In genomic region chr2:5482929-5483331, GRCh38 we compare ENCODE assay signal across 16 cellular contexts.
DNase-seq lines count a peak whose midpoint lies in the region; ATAC-seq, FAIRE-seq and TF ChIP-seq lines count a peak whose summit lies in the region.
"Had no signal": no experiment of that assay in that cellular context is flagged by ENCODE, and none has a peak within 500 bp of the region (broad histone marks: within the 10 kb centered on the region; RNA-seq: fewer than 3 reads in every experiment).

No MANE protein-coding gene starts in this region.

- no peaks in the 10 kb centered on the region for H3K27me3 ChIP-seq in GM23338 (ENCODE audit: insufficient read depth)
- H3K27me3 ChIP-seq: esophagus squamous epithelium had no signal

- H3K36me3 Mint-ChIP-seq in GM23338 (ENCODE audit: low read depth) (peaks cover 16% of the 10 kb centered on the region), glutamatergic neuron (ENCODE audit: unreplicated experiment) (no peaks in the 10 kb centered on the region), osteocyte (ENCODE audit: unreplicated experiment) (no peaks in the 10 kb centered on the region)
- no peaks in the 10 kb centered on the region for H3K36me3 Mint-ChIP-seq in T-helper 2 cell treated with Interferon-gamma antibody and Interleukin-4, amounts not matched to agents 5 μg/mL and 100 μg/mL, for 36 hours (ENCODE audit: low read depth)
- H3K36me3 Mint-ChIP-seq: activated naive CD4-positive, alpha-beta T cell treated with anti-CD3 and anti-CD28 coated beads, Interleukin-2, amount 50 U/mL, for 24 hours; CD14-positive monocyte; immature natural killer cell had no signal

- H3K27ac ChIP-seq in GM23338 (ENCODE audit: low read depth) (no peak overlapping the region), kidney (ENCODE audit: low read depth in 2 of 2, low read length in 2 of 2) (no peak overlapping the region)
- H3K27ac ChIP-seq: coronary artery, esophagus squamous epithelium had no signal

- DNase-seq in GM23338 (ENCODE audit: low spot score): peak; percentile 23
- peak; percentile 50 for DNase-seq in NCI-H69 (lab: John Stamatoyannopoulos, UW)
- peak; percentile 43 for DNase-seq in glutamatergic neuron
- DNase-seq in osteocyte (ENCODE audit: extremely low spot score, unreplicated experiment): no peak
- no peak for DNase-seq in kidney
- DNase-seq in T-helper 2 cell treated with Interferon-gamma antibody and Interleukin-4, amounts not matched to agents 5 μg/mL and 100 μg/mL, for 36 hours (ENCODE audit: low spot score): no peak
- no peak for DNase-seq in H4 (ENCODE audit: low spot score)
- DNase-seq: esophagus squamous epithelium, GDM1, immature natural killer cell, NCI-H2227 treated with DMSO at 0.1 percent for 48 hours had no signal

- no peaks in the 10 kb centered on the region for H3K36me3 ChIP-seq in GM23338 (ENCODE audit: insufficient read depth)
- H3K36me3 ChIP-seq in kidney (ENCODE audit: control insufficient read depth in 1 of 2, insufficient read depth in 2 of 2, low read length in 2 of 2): no peaks in the 10 kb centered on the region
- H3K36me3 ChIP-seq: esophagus squamous epithelium had no signal

- H3K9ac ChIP-seq in kidney (ENCODE audit: low read length in 2 of 2): no peak overlapping the region

- peaks cover 4% of the 10 kb centered on the region; the same call in 1 of the 2 replicates for H3K9me2 ChIP-seq in GM23338 (ENCODE audit: insufficient read depth)

- H3F3A ChIP-seq in GM23338 (replicated peaks; ENCODE audit: low read depth): no peaks in the 10 kb centered on the region

- peaks cover 73% of the 10 kb centered on the region for H3K9me3 Mint-ChIP-seq in GM23338
- H3K9me3 Mint-ChIP-seq in glutamatergic neuron (ENCODE audit: unreplicated experiment): no peaks in the 10 kb centered on the region
- H3K9me3 Mint-ChIP-seq in osteocyte (ENCODE audit: unreplicated experiment): no peaks in the 10 kb centered on the region
- H3K9me3 Mint-ChIP-seq in T-helper 2 cell treated with Interferon-gamma antibody and Interleukin-4, amounts not matched to agents 5 μg/mL and 100 μg/mL, for 36 hours: no peaks in the 10 kb centered on the region
- H3K9me3 Mint-ChIP-seq: activated naive CD4-positive, alpha-beta T cell treated with anti-CD3 and anti-CD28 coated beads, Interleukin-2, amount 50 U/mL, for 24 hours had no signal

- H3K4me3 Mint-ChIP-seq in GM23338 (peak overlapping the region; percentile 34; the same call in 1 of the 3 replicates), glutamatergic neuron (ENCODE audit: unreplicated experiment) (peak overlapping the region; percentile 58), osteocyte (ENCODE audit: unreplicated experiment) (peak overlapping the region; percentile 5)
- H3K4me3 Mint-ChIP-seq in T-helper 2 cell treated with Interferon-gamma antibody and Interleukin-4, amounts not matched to agents 5 μg/mL and 100 μg/mL, for 36 hours: no peak overlapping the region
- H3K4me3 Mint-ChIP-seq: activated naive CD4-positive, alpha-beta T cell treated with anti-CD3 and anti-CD28 coated beads, Interleukin-2, amount 50 U/mL, for 24 hours; CD14-positive monocyte; immature natural killer cell had no signal

- no peaks in the 10 kb centered on the region for H3K79me2 ChIP-seq in GM23338 (replicated peaks; ENCODE audit: insufficient read depth)

- no peak for TF ChIP-seq CTCF in GM23338 (conservative IDR thresholded peaks at IDR 0.05; ENCODE audit: low read depth in 2 of 2)
- no peak for TF ChIP-seq CTCF in glutamatergic neuron (IDR thresholded peaks at IDR 0.05; ENCODE audit: partially characterized antibody, unreplicated experiment)
- TF ChIP-seq CTCF in osteocyte (IDR thresholded peaks at IDR 0.05): no peak
- TF ChIP-seq CTCF in kidney (IDR thresholded peaks at IDR 0.05; ENCODE audit: borderline replicate concordance, extremely low read depth, insufficient read depth): no peak

- ATAC-seq in GM23338: peak; percentile 64
- ATAC-seq in GM21390 (IDR thresholded peaks at IDR 0.05; ENCODE audit: unreplicated experiment): no peak

- no peak overlapping the region for H3K4me2 ChIP-seq in GM23338

- H2AFZ ChIP-seq in GM23338: peak overlapping the region; percentile 32; the same call in 1 of the 2 replicates

- H3K4me3 ChIP-seq in GM23338 (no peak overlapping the region), kidney (ENCODE audit: low read length in 2 of 2) (no peak overlapping the region)
- H3K4me3 ChIP-seq: coronary artery, esophagus squamous epithelium had no signal

- H3K27me3 Mint-ChIP-seq in GM23338 (ENCODE audit: insufficient read depth, low read depth, poor library complexity) (peaks cover 6% of the 10 kb centered on the region), glutamatergic neuron (ENCODE audit: unreplicated experiment) (peaks cover 3% of the 10 kb centered on the region), osteocyte (ENCODE audit: unreplicated experiment) (peaks cover 2% of the 10 kb centered on the region)
- no peaks in the 10 kb centered on the region for H3K27me3 Mint-ChIP-seq in T-helper 2 cell treated with Interferon-gamma antibody and Interleukin-4, amounts not matched to agents 5 μg/mL and 100 μg/mL, for 36 hours (ENCODE audit: low read depth)
- H3K27me3 Mint-ChIP-seq: activated naive CD4-positive, alpha-beta T cell treated with anti-CD3 and anti-CD28 coated beads, Interleukin-2, amount 50 U/mL, for 24 hours had no signal

- H3K4me1 Mint-ChIP-seq in GM23338: peaks cover 42% of the 10 kb centered on the region
- peaks cover 41% of the 10 kb centered on the region for H3K4me1 Mint-ChIP-seq in glutamatergic neuron (ENCODE audit: low read depth, unreplicated experiment)
- H3K4me1 Mint-ChIP-seq in osteocyte (ENCODE audit: unreplicated experiment): peaks cover 15% of the 10 kb centered on the region
- no peaks in the 10 kb centered on the region for H3K4me1 Mint-ChIP-seq in T-helper 2 cell treated with Interferon-gamma antibody and Interleukin-4, amounts not matched to agents 5 μg/mL and 100 μg/mL, for 36 hours (ENCODE audit: low read depth)
- H3K4me1 Mint-ChIP-seq: activated naive CD4-positive, alpha-beta T cell treated with anti-CD3 and anti-CD28 coated beads, Interleukin-2, amount 50 U/mL, for 24 hours; CD14-positive monocyte; immature natural killer cell had no signal

- intact Hi-C loops in kidney (cut with DNase I): no loop called here

- no peaks in the 10 kb centered on the region for H4K20me1 ChIP-seq in GM23338 (replicated peaks; ENCODE audit: insufficient read depth)

- H3K27ac Mint-ChIP-seq in GM23338: no peak overlapping the region
- peak overlapping the region; percentile 92 for H3K27ac Mint-ChIP-seq in glutamatergic neuron (ENCODE audit: unreplicated experiment)
- H3K27ac Mint-ChIP-seq in osteocyte (ENCODE audit: unreplicated experiment): peak overlapping the region; percentile 52
- H3K27ac Mint-ChIP-seq in T-helper 2 cell treated with Interferon-gamma antibody and Interleukin-4, amounts not matched to agents 5 μg/mL and 100 μg/mL, for 36 hours: no peak overlapping the region
- H3K27ac Mint-ChIP-seq: activated naive CD4-positive, alpha-beta T cell treated with anti-CD3 and anti-CD28 coated beads, Interleukin-2, amount 50 U/mL, for 24 hours; CD14-positive monocyte; immature natural killer cell had no signal

- FAIRE-seq in kidney (lab: Jason Lieb, UNC): no peak
- FAIRE-seq: TTC549 had no signal

- H3K4me1 ChIP-seq in GM23338 (ENCODE audit: insufficient read depth) (peaks cover 36% of the 10 kb centered on the region), kidney (ENCODE audit: control insufficient read depth in 1 of 2, insufficient read depth in 1 of 2, low read depth in 1 of 2, low read length in 2 of 2) (peaks cover 0 to 3% of the 10 kb centered on the region in 2 donors)
- H3K4me1 ChIP-seq: esophagus squamous epithelium had no signal

- H3K9me3 ChIP-seq in kidney (ENCODE audit: control insufficient read depth in 1 of 2, low read length in 2 of 2): no peaks in the 10 kb centered on the region
- H3K9me3 ChIP-seq: esophagus squamous epithelium had no signal

TF ChIP-seq in GM23338, 12 proteins besides CTCF, POLR2A, EP300 and RAD21 (continues in another document):
- TF ChIP-seq NANOG (IDR thresholded peaks at IDR 0.05; ENCODE audit: borderline replicate concordance): no peak
- TF ChIP-seq REST (IDR thresholded peaks at IDR 0.05; ENCODE audit: unreplicated experiment): no peak

Comparison
In these comparisons a context has a peak if more than half of its experiments do, and no peak if none do; other contexts are left out.
1. DNase-seq: peak in GM23338 (single experiment), NCI-H69 (single experiment) and glutamatergic neuron (single experiment); none in osteocyte (single experiment), kidney (single experiment), T-helper 2 cell treated with Interferon-gamma antibody and Interleukin-4, amounts not matched to agents 5 μg/mL and 100 μg/mL, for 36 hours (single experiment) and H4 (single experiment).
2. H3K27ac Mint-ChIP-seq: peak in glutamatergic neuron (single experiment) and osteocyte (single experiment); none in GM23338 (single experiment) and T-helper 2 cell treated with Interferon-gamma antibody and Interleukin-4, amounts not matched to agents 5 μg/mL and 100 μg/mL, for 36 hours (single experiment).